Comparison of ENCODE assay signal across 17 cellular contexts in genomic region chr2:132909427-132909826, GRCh38.
"Had no signal": no experiment of that assay in that cellular context is flagged by ENCODE, and none has a peak within 500 bp of the region (broad histone marks: within the 10 kb centered on the region; RNA-seq: fewer than 3 reads in every experiment).

No MANE protein-coding gene starts in this region.

- H3K4me3 ChIP-seq: coronary artery, lower lobe of right lung, mucosa of descending colon, right atrium auricular region, skin epidermis, stomach, thyroid gland had no signal

- H3K4me1 ChIP-seq: lower lobe of right lung, right atrium auricular region, stomach, thyroid gland had no signal

- H3K36me3 ChIP-seq: lower lobe of right lung, neutrophil, right atrium auricular region, stomach, thyroid gland had no signal

- DNase-seq: activated CD4-positive, alpha-beta T cell treated with anti-CD3 and anti-CD28 coated beads for 1 hour; activated CD4-positive, alpha-beta T cell treated with anti-CD3 and anti-CD28 coated beads, Interleukin-2, amount 50 U/mL, for 48 hours; activated CD8-positive, alpha-beta memory T cell treated with anti-CD3 and anti-CD28 coated beads, Interleukin-2, amount 10 ng/mL, durations not matched to agents 7 days and 5 days; activated gamma-delta T cell treated with Interleukin-2 at 50 U/mL for 16 hours; activated naive CD8-positive, alpha-beta T cell treated with anti-CD3 and anti-CD28 coated beads for 36 hours; activated T-cell treated with anti-CD3 and anti-CD28 coated beads, Interleukin-2, amount 50 U/mL, for 4 hours; effector CD8-positive, alpha-beta T cell; lower lobe of right lung; mucosa of descending colon; naive thymus-derived CD8-positive, alpha-beta T cell; stomach; thyroid gland had no signal

- H3K27me3 ChIP-seq: neutrophil, right atrium auricular region, stomach, thyroid gland had no signal

- H3K27ac ChIP-seq: coronary artery, epithelial cell of prostate, lower lobe of right lung, neutrophil, right atrium auricular region, skin epidermis, stomach, thyroid gland had no signal

- H3K9me3 ChIP-seq: lower lobe of right lung, mucosa of descending colon, neutrophil, stomach, thyroid gland had no signal

- ATAC-seq: activated CD8-positive, alpha-beta memory T cell treated with anti-CD3 and anti-CD28 coated beads, Interleukin-2, amount 10 ng/mL, durations not matched to agents 7 days and 5 days; activated T-cell treated with anti-CD3 and anti-CD28 coated beads, Interleukin-2, amount 50 U/mL, for 4 hours; lower lobe of right lung; mucosa of descending colon; naive thymus-derived CD8-positive, alpha-beta T cell had no signal
